Comparison of ENCODE assay signal across 7 cellular contexts in the genomic region with DNA sequence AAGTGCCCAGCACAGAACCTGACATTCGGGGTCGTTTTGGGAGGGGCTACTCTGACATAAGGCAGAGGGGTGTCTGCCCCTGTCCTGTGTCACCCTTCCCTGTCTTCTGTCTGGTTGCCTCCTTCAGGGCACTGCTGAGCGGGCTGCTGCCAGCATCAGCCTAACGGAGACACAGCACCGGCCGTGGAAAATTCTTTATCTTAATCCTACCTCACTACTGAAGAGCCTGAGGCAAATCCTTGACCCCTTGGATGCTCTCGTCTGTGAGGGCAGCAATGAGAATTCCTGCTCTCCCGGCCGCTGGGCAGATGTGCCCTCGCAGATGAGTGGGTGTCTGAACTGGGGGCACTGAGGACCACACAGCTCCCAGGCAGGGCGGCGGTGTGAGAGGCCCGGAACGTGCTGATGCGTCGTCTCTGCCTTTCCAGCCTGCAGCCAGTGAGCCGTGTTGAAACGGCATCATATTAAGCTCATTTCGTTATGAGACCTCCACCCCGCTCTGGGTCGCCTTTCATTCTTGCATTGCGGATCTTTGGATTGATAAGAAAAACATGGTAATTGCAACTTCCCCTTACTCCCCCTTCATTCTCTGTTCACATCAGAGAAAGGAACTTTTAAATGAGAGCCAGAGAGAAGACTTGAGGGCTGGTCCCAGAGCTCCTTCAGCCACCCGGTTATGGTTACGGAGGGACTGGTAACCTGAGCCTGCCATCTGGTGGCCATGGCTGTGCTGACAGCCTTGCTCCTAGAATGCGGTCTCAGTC.
DNase-seq lines count a peak whose midpoint lies in the region; ATAC-seq, FAIRE-seq and TF ChIP-seq lines count a peak whose summit lies in the region.

No MANE protein-coding gene starts in this region.

- H3K4me2 ChIP-seq in GM12878 (ENCODE audit: control insufficient read depth, insufficient read depth) = no peak overlapping the region

- SMC1A ChIA-PET in GM12878 (lab: Charles Lee; ENCODE audit: uncharacterized antibody, unreplicated experiment) = interaction anchor here (0.8 to 3.8 kb wide), 11 partner anchors 9 to 337 kb away, joined by 3 to 15 read pairs (median 5); no protein-coding TSS in a partner anchor

- TF ChIP-seq RAD21 in GM12878 (IDR thresholded peaks at IDR 0.05; ENCODE audit: insufficient read depth, low read depth, low read length) = peak; percentile 68

- H3K9me3 ChIP-seq in T-helper 17 cell (ENCODE audit: control insufficient read depth, low read length, poor library complexity, severe bottlenecking) (no peaks in the 10 kb centered on the region), GM12878 (replicated peaks; ENCODE audit: control insufficient read depth, insufficient read depth, low read length) (no peaks in the 10 kb centered on the region), iPS-15b (ENCODE audit: control insufficient read depth, insufficient read depth, low read length) (no peaks in the 10 kb centered on the region), small intestine (ENCODE audit: control insufficient read depth, low read depth) (no peaks in the 10 kb centered on the region)

- H3K9ac ChIP-seq in GM12878 (ENCODE audit: control insufficient read depth, insufficient read depth, low read length) (no peak overlapping the region), iPS-15b (ENCODE audit: low read depth, low read length) (no peak overlapping the region)

- in situ Hi-C loops in GM12878 (cut with MboI) = no loop called here

- intact Hi-C loops in GM12878 (cut with micrococcal nuclease; ENCODE audit: unreplicated experiment) = loop anchor here (1.0 to 5.0 kb wide), 3 partner anchors 289 to 547 kb away; a partner anchor contains a TSS

- no peaks in the 10 kb centered on the region for H3K4me1 ChIP-seq in GM12878 (ENCODE audit: control insufficient read depth, insufficient read depth, low read length)
- peaks cover 4% of the 10 kb centered on the region for H3K4me1 ChIP-seq in iPS-15b (ENCODE audit: control insufficient read depth, insufficient read depth, low read length)
- peaks cover 0 to 6% of the 10 kb centered on the region in 2 donors for H3K4me1 ChIP-seq in small intestine (ENCODE audit: control insufficient read depth in 2 of 2, insufficient read depth in 1 of 2, low read depth in 1 of 2, low read length in 1 of 2)

- RAD21 ChIA-PET in GM12878 (lab: Charles Lee; ENCODE audit: unreplicated experiment) = interaction anchor here (0.7 to 2.3 kb wide), 11 partner anchors 10 to 393 kb away, joined by 3 to 23 read pairs (median 5); a partner anchor contains a TSS

- DNase-seq in GM12892 (ENCODE audit: insufficient read length) (peak; percentile 59), NCI-H1105 (lab: John Stamatoyannopoulos, UW) (peak; percentile 81), T-helper 17 cell (peak; percentile 24 to 46 (median 26)), GM12878 (ENCODE audit: low read depth, low spot score) (peak; percentile 7), small intestine (peak; percentile 86)

- H3K79me2 ChIP-seq in GM12878 (ENCODE audit: control insufficient read depth, insufficient read depth, low read length) = no peaks in the 10 kb centered on the region

- no peak overlapping the region for H2AFZ ChIP-seq in GM12878 (ENCODE audit: control insufficient read depth, low read depth, low read length)

- H3K4me1 Mint-ChIP-seq in T-helper 17 cell = peaks cover 11% of the 10 kb centered on the region

- FAIRE-seq in GM12892 (lab: Jason Lieb, UNC) (peak; percentile 86), GM12878 (lab: Jason Lieb, UNC) (peak; percentile 98), small intestine (lab: Jason Lieb, UNC) (no peak)

- TF ChIP-seq POLR2A in GM12892 (IDR thresholded peaks at IDR 0.05; ENCODE audit: low read depth, low read length) (no peak), GM12878 (IDR thresholded peaks at IDR 0.05; ENCODE audit: low read depth, low read length) (no peak)

- H3K36me3 Mint-ChIP-seq in T-helper 17 cell (ENCODE audit: low read depth) = no peaks in the 10 kb centered on the region

- CTCF ChIA-PET in GM12878 (lab: Yijun Ruan, JAX) = interaction anchor here (0.7 to 4.7 kb wide), 32 partner anchors 8 to 551 kb away, joined by 3 to 33 read pairs (median 5); a partner anchor contains a TSS

- peaks cover 74% of the 10 kb centered on the region for H3K27me3 Mint-ChIP-seq in T-helper 17 cell

- TF ChIP-seq CTCF in GM12878 (IDR thresholded peaks at IDR 0.05 in 2 of 3, conservative IDR thresholded peaks at IDR 0.05 in 1 of 3; ENCODE audit: control insufficient read depth in 2 of 3, extremely low read depth in 1 of 3, insufficient read depth in 1 of 3, low read depth in 3 of 3, low read length in 3 of 3) = peak; percentile 87 to 93 (median 91)

- ATAC-seq in HG02763 (IDR thresholded peaks at IDR 0.05; ENCODE audit: unreplicated experiment) = peak; percentile 82
- ATAC-seq in T-helper 17 cell = peak; percentile 91
- ATAC-seq in GM12878 = peak; percentile 98

- H3K36me3 ChIP-seq in GM12878 (ENCODE audit: control insufficient read depth in 2 of 2, insufficient read depth in 2 of 2, low read length in 1 of 2) = no peaks in the 10 kb centered on the region
- H3K36me3 ChIP-seq in iPS-15b (ENCODE audit: control insufficient read depth, insufficient read depth, low read length) = no peaks in the 10 kb centered on the region
- H3K36me3 ChIP-seq in small intestine (ENCODE audit: control insufficient read depth in 2 of 2, insufficient read depth in 2 of 2, low read length in 2 of 2) = no peaks in the 10 kb centered on the region

- H3K4me3 ChIP-seq in GM12878 (no peak overlapping the region), iPS-15b (ENCODE audit: low read depth, low read length) (peak overlapping the region; percentile 32), small intestine (ENCODE audit: low read depth in 1 of 2, low read length in 2 of 2) (no peak overlapping the region)

- peak overlapping the region; percentile 71 for H3K4me3 Mint-ChIP-seq in T-helper 17 cell

- no peak overlapping the region for H3K27ac Mint-ChIP-seq in T-helper 17 cell

- H3K27me3 ChIP-seq in GM12878 (replicated peaks in 1 of 2; ENCODE audit: control insufficient read depth in 2 of 2, insufficient read depth in 2 of 2, low read length in 1 of 2) (peaks cover 5 to 6% of the 10 kb centered on the region in 2 experiments), iPS-15b (ENCODE audit: control insufficient read depth, insufficient read depth, low read length) (peaks cover 55% of the 10 kb centered on the region), small intestine (ENCODE audit: control insufficient read depth in 2 of 2, insufficient read depth in 2 of 2, low read length in 2 of 2) (peaks cover 0 to 3% of the 10 kb centered on the region in 2 donors)

- H3K27ac ChIP-seq in GM12878 (ENCODE audit: control insufficient read depth, insufficient read depth) (no peak overlapping the region), small intestine (ENCODE audit: low read depth in 1 of 2, low read length in 1 of 2) (no peak overlapping the region)

- no peaks in the 10 kb centered on the region for H4K20me1 ChIP-seq in GM12878 (ENCODE audit: control insufficient read depth, insufficient read depth)

- POLR2A ChIA-PET in GM12878 (lab: Charles Lee) = interaction anchor here (1.0 kb wide), 1 partner anchor 15 kb away, joined by 4 read pairs; no protein-coding TSS in a partner anchor

- under 1% methylated on average over 25 of the region's 25 CpGs for whole genome bisulfite sequencing in GM12878 (ENCODE audit: insufficient coverage, insufficient replicate concordance, low lambda C conversion rate, missing lambda C conversion rate)
- 14 to 19% (median 14%) methylated on average over 25 of the region's 25 CpGs for WGBS in small intestine, 3 donors

- TF ChIP-seq EP300 in GM12878 (IDR thresholded peaks at IDR 0.05; ENCODE audit: borderline replicate concordance in 1 of 2, control insufficient read depth in 1 of 2, low read depth in 2 of 2, low read length in 2 of 2) = no peak

- no TSS peak for BruUV-seq in GM12878 (replicated peaks; lab: Mats Ljungman, UMichigan)

TF ChIP-seq in GM12878, 131 proteins besides CTCF, POLR2A, EP300 and RAD21:
- no peak for TF ChIP-seq ZNF207 (IDR thresholded peaks at IDR 0.05; ENCODE audit: borderline replicate concordance)
- peak; percentile 73 for TF ChIP-seq SMC3 (IDR thresholded peaks at IDR 0.05; ENCODE audit: borderline replicate concordance, low read length)
- peak; percentile 48; the same call in 1 of the 2 replicates for TF ChIP-seq YY1 (IDR thresholded peaks at IDR 0.05; ENCODE audit: low read depth, low read length)
- TF ChIP-seq BMI1 (IDR thresholded peaks at IDR 0.05; ENCODE audit: borderline replicate concordance) = no peak
- no peak for TF ChIP-seq CBX5 (IDR thresholded peaks at IDR 0.05; ENCODE audit: low read depth)
- peak; percentile 48; the same call in 1 of the 2 replicates for TF ChIP-seq RUNX3 (IDR thresholded peaks at IDR 0.05; ENCODE audit: low read length)
- TF ChIP-seq, protein P1, sequence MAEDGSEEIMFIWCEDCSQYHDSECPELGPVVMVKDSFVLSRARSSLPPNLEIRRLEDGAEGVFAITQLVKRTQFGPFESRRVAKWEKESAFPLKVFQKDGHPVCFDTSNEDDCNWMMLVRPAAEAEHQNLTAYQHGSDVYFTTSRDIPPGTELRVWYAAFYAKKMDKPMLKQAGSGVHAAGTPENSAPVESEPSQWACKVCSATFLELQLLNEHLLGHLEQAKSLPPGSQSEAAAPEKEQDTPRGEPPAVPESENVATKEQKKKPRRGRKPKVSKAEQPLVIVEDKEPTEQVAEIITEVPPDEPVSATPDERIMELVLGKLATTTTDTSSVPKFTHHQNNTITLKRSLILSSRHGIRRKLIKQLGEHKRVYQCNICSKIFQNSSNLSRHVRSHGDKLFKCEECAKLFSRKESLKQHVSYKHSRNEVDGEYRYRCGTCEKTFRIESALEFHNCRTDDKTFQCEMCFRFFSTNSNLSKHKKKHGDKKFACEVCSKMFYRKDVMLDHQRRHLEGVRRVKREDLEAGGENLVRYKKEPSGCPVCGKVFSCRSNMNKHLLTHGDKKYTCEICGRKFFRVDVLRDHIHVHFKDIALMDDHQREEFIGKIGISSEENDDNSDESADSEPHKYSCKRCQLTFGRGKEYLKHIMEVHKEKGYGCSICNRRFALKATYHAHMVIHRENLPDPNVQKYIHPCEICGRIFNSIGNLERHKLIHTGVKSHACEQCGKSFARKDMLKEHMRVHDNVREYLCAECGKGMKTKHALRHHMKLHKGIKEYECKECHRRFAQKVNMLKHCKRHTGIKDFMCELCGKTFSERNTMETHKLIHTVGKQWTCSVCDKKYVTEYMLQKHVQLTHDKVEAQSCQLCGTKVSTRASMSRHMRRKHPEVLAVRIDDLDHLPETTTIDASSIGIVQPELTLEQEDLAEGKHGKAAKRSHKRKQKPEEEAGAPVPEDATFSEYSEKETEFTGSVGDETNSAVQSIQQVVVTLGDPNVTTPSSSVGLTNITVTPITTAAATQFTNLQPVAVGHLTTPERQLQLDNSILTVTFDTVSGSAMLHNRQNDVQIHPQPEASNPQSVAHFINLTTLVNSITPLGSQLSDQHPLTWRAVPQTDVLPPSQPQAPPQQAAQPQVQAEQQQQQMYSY (CRISPR knock-in tag; IDR thresholded peaks at IDR 0.05) = no peak
- no peak for TF ChIP-seq NFXL1 (IDR thresholded peaks at IDR 0.05; ENCODE audit: borderline replicate concordance)
- TF ChIP-seq MEF2A (IDR thresholded peaks at IDR 0.05; ENCODE audit: insufficient read depth, low read depth, low read length) = no peak

Comparison
In these comparisons a context has a peak if more than half of its experiments do, and no peak if none do; other contexts are left out.
1. DNase-seq: peak in every context shown above with its lines; median percentile 86 in small intestine; 81 in NCI-H1105; 59 in GM12892; 26 in T-helper 17 cell; 7 in GM12878.